Comparison of ENCODE assay signal across 8 cellular contexts in the genomic region with DNA sequence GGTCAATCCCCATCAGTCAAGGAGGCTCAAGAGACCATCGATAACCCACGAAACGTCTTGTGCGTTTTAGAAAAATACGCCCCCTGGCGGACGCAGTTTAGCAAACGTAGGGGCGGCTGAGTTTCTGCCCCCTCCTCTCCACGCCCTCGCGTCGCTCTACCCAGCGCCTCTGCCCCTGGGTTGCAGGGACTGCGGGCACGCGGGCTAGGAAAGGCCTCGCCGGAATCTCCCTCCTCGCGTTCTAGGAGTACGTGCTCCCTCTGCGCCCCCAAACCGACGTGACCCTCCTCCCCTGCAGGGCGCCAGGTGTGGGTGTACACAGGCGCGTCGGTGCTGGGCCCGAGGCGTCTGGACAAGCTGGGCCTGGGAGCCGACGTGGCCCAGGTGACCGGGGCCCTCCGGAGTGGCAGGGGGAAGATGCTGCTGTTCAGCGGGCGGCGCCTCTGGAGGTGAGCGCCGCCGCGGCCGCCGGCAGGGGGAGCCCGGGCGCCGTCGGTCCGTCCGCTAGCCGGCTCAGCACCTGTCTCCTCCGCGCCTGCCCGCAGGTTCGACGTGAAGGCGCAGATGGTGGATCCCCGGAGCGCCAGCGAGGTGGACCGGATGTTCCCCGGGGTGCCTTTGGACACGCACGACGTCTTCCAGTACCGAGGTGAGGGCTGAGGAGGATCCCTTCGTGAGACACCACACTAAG. TPM values are rescaled to one million over a fixed set of nuclear protein-coding genes. Genes with fewer than 3 reads are reported as not detected.
DNase-seq lines count a peak whose midpoint lies in the region; ATAC-seq and TF ChIP-seq lines count a peak whose summit lies in the region.

No MANE protein-coding gene starts in this region.

- H3K4me3 Mint-ChIP-seq in activated naive CD8-positive, alpha-beta T cell treated with anti-CD3 and anti-CD28 coated beads, Interleukin-2, amount 10 ng/mL, durations not matched to agents 7 days and 5 days: peak overlapping the region; percentile 51

- in situ Hi-C loops in GM23248 (cut with MboI): loop anchor here (25.0 kb wide), 1 partner anchor 298 kb away; a partner anchor contains a TSS

- no peaks in the 10 kb centered on the region for H3K36me3 Mint-ChIP-seq in activated naive CD8-positive, alpha-beta T cell treated with anti-CD3 and anti-CD28 coated beads, Interleukin-2, amount 10 ng/mL, durations not matched to agents 7 days and 5 days

- H3K4me3 ChIP-seq in GM23248 (no peak overlapping the region), SU-DHL-6 (ENCODE audit: insufficient read depth, low read length, poor library complexity, severe bottlenecking) (peak overlapping the region; percentile 23)

- DNase-seq in CMK (ENCODE audit: low read depth) (peak; percentile 52), GM23248 (peak; percentile 70), NCI-H1105 treated with DMSO at 0.1 percent for 48 hours (lab: John Stamatoyannopoulos, UW) (peak; percentile 88), iPS DF 19.7 (ENCODE audit: low read depth, low spot score) (peak; percentile 76), posterior vena cava (ENCODE audit: low spot score) (no peak)
- DNase-seq in activated naive CD8-positive, alpha-beta T cell treated with anti-CD3 and anti-CD28 coated beads, Interleukin-2, amount 10 ng/mL, durations not matched to agents 7 days and 5 days: peak; percentile 85
- DNase-seq in stimulated activated CD4-positive, alpha-beta T cell treated with anti-CD3 and anti-CD28 coated beads, Interleukin-15, amount 100 ng/mL, for 1 hour (ENCODE audit: low read depth in 1 of 2, low spot score in 1 of 2): peak; percentile 45 to 61

- peak; percentile 88 for ATAC-seq in activated naive CD8-positive, alpha-beta T cell treated with anti-CD3 and anti-CD28 coated beads, Interleukin-2, amount 10 ng/mL, durations not matched to agents 7 days and 5 days (ENCODE audit: low read depth)

- H3K27me3 Mint-ChIP-seq in activated naive CD8-positive, alpha-beta T cell treated with anti-CD3 and anti-CD28 coated beads, Interleukin-2, amount 10 ng/mL, durations not matched to agents 7 days and 5 days: peaks cover 52% of the 10 kb centered on the region

- peaks cover 48% of the 10 kb centered on the region for H3K27me3 ChIP-seq in GM23248 (replicated peaks; ENCODE audit: insufficient read depth)
- H3K27me3 ChIP-seq in SU-DHL-6 (ENCODE audit: low read length): no peaks in the 10 kb centered on the region

- H3K4me2 ChIP-seq in GM23248 (ENCODE audit: unreplicated experiment) (no peak overlapping the region), SU-DHL-6 (ENCODE audit: low read depth, low read length, poor library complexity, severe bottlenecking) (peak overlapping the region; percentile 51)

- H3K4me1 ChIP-seq in GM23248 (ENCODE audit: insufficient read depth): no peaks in the 10 kb centered on the region

- no peaks in the 10 kb centered on the region for H3K36me3 ChIP-seq in GM23248 (ENCODE audit: low read depth)
- H3K36me3 ChIP-seq in SU-DHL-6 (ENCODE audit: low read length): no peaks in the 10 kb centered on the region

- H3K9me3 ChIP-seq in GM23248 (ENCODE audit: low read depth) (no peaks in the 10 kb centered on the region), SU-DHL-6 (ENCODE audit: insufficient read depth, low read length) (no peaks in the 10 kb centered on the region)

- POLR2A ChIA-PET in activated naive CD8-positive, alpha-beta T cell treated with anti-CD3 and anti-CD28 coated beads, Interleukin-2, amount 10 ng/mL, durations not matched to agents 7 days and 5 days (lab: Charles Lee): interaction anchor here (0.6 to 2.7 kb wide), 6 partner anchors 13 to 59 kb away, joined by 3 to 9 read pairs (median 7); no protein-coding TSS in a partner anchor

- H2AFZ ChIP-seq in GM23248: no peak overlapping the region
- peak overlapping the region; percentile 60 for H2AFZ ChIP-seq in SU-DHL-6 (ENCODE audit: low read depth, low read length, severe bottlenecking)

- H3K4me1 Mint-ChIP-seq in activated naive CD8-positive, alpha-beta T cell treated with anti-CD3 and anti-CD28 coated beads, Interleukin-2, amount 10 ng/mL, durations not matched to agents 7 days and 5 days: peaks cover 34% of the 10 kb centered on the region

- intact Hi-C loops in posterior vena cava (cut with DNase I): loop anchor here in 1 of 2 donors (10.0 kb wide), 1 partner anchor 161 kb away; no protein-coding TSS in a partner anchor

- 4% methylated on average over 67 of the region's 67 CpGs for WGBS in GM23248 (ENCODE audit: low coverage in 1 of 2, low lambda C conversion rate in 2 of 2, missing lambda C conversion rate in 2 of 2), 2 experiments

- TF ChIP-seq CTCF in SU-DHL-6 (IDR thresholded peaks at IDR 0.05; ENCODE audit: insufficient read depth, low read length, poor library complexity, severe bottlenecking): peak; percentile 96

- H3K9me3 Mint-ChIP-seq in activated naive CD8-positive, alpha-beta T cell treated with anti-CD3 and anti-CD28 coated beads, Interleukin-2, amount 10 ng/mL, durations not matched to agents 7 days and 5 days: no peaks in the 10 kb centered on the region

- H3K9ac ChIP-seq in GM23248 (no peak overlapping the region), SU-DHL-6 (ENCODE audit: low read length) (no peak overlapping the region; the same call in 1 of the 2 replicates)

- H3F3A ChIP-seq in GM23248 (ENCODE audit: insufficient read depth) (no peaks in the 10 kb centered on the region), SU-DHL-6 (ENCODE audit: insufficient read depth) (no peaks in the 10 kb centered on the region)

- no peaks in the 10 kb centered on the region for H3K9me2 ChIP-seq in GM23248 (ENCODE audit: insufficient read depth)
- H3K9me2 ChIP-seq in SU-DHL-6 (replicated peaks; ENCODE audit: insufficient read depth, low read length): no peaks in the 10 kb centered on the region

- H3K27ac ChIP-seq in GM23248 (no peak overlapping the region), SU-DHL-6 (ENCODE audit: low read depth, low read length) (no peak overlapping the region)

- H3K79me2 ChIP-seq in GM23248 (ENCODE audit: insufficient read depth) (no peaks in the 10 kb centered on the region), SU-DHL-6 (ENCODE audit: insufficient read depth, low read length) (no peaks in the 10 kb centered on the region)

- H4K20me1 ChIP-seq in GM23248 (ENCODE audit: insufficient read depth) (no peaks in the 10 kb centered on the region), SU-DHL-6 (ENCODE audit: low read depth, low read length) (no peaks in the 10 kb centered on the region)

- no peak overlapping the region for H3K27ac Mint-ChIP-seq in activated naive CD8-positive, alpha-beta T cell treated with anti-CD3 and anti-CD28 coated beads, Interleukin-2, amount 10 ng/mL, durations not matched to agents 7 days and 5 days

RNA-seq across cellular contexts. Expression of a gene that starts 5.3 kb away (rescaled TPM):
- not detected in 2 replicates for total RNA-seq in GM23248 (2014; rRNA removed; shearing (Covaris generic))
- polyA plus RNA-seq in GM23248 (2016; fragmentation: Nextera tagmentation; extraction: Ambion mirVana): 0.10 and 0.13 TPM in 2 replicates
- total RNA-seq in activated naive CD8-positive, alpha-beta T cell treated with anti-CD3 and anti-CD28 coated beads, Interleukin-2, amount 10 ng/mL, durations not matched to agents 7 days and 5 days: 10 to 100 TPM; 18.4 to 21.8 TPM
- 10 to 100 TPM in 1 of 2 donors, 1 to 10 TPM in 1; 2.2 to 16.6 TPM for total RNA-seq in posterior vena cava

RNA-seq across cellular contexts. Expression of a gene that starts 15.0 kb away (rescaled TPM):
- not detected in 2 replicates for total RNA-seq in GM23248 (2014; rRNA removed; shearing (Covaris generic))
- 0.55 and 0.58 TPM in 2 replicates for polyA plus RNA-seq in GM23248 (2016; fragmentation: Nextera tagmentation; extraction: Ambion mirVana)
- total RNA-seq in activated naive CD8-positive, alpha-beta T cell treated with anti-CD3 and anti-CD28 coated beads, Interleukin-2, amount 10 ng/mL, durations not matched to agents 7 days and 5 days: 1 to 10 TPM; 1.6 to 1.9 TPM
- total RNA-seq in posterior vena cava: under 1 TPM in 1 of 2 donors, not detected in 1; 0.48 TPM

RNA-seq across cellular contexts. Expression of a gene that starts 42.0 kb away (rescaled TPM):
- 10.8 and 12.6 TPM in 2 replicates for total RNA-seq in GM23248 (2014; rRNA removed; shearing (Covaris generic))
- polyA plus RNA-seq in GM23248 (2016; fragmentation: Nextera tagmentation; extraction: Ambion mirVana): 6.0 and 6.9 TPM in 2 replicates
- 10 to 100 TPM; 43.3 to 43.7 TPM for total RNA-seq in activated naive CD8-positive, alpha-beta T cell treated with anti-CD3 and anti-CD28 coated beads, Interleukin-2, amount 10 ng/mL, durations not matched to agents 7 days and 5 days
- total RNA-seq in posterior vena cava: 10 to 100 TPM; 12.6 to 13.7 TPM
